12 cellular contexts compared by ENCODE assay signal in the genomic region with DNA sequence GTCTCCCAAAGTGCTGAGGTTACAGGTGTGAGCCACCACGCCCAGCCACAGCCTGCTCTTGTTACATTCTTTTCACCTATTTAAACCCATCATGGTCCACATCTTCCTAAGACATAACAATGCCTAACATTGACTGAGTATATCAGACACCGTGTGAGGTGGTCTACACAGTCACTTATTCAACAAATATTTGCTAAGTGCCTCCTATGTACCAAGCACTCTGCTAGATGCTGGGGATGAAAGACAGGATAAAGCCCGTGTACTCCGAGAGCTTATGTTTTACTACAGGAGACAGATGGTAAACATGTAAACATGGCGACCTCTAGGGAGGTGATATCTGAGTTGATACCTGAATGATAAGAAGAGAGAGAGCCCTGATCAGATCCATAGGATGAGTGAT. TPM values are rescaled to one million over a fixed set of nuclear protein-coding genes. Genes with fewer than 3 reads are reported as not detected.
DNase-seq lines count a peak whose midpoint lies in the region; ATAC-seq and TF ChIP-seq lines count a peak whose summit lies in the region.
"Had no signal": no experiment of that assay in that cellular context is flagged by ENCODE, and none has a peak within 500 bp of the region (broad histone marks: within the 10 kb centered on the region; RNA-seq: fewer than 3 reads in every experiment).

No MANE protein-coding gene starts in this region.

- intact Hi-C loops in left cardiac atrium (cut with DNase I), result loop anchor here (5.0 kb wide), 2 partner anchors 38 to 138 kb away; no protein-coding TSS in a partner anchor
- intact Hi-C loops in vagina (cut with DNase I), result no loop called here

- peaks cover 6% of the 10 kb centered on the region for H3K79me2 ChIP-seq in trophoblast cell (ENCODE audit: control insufficient read depth, insufficient read depth, low read length, poor library complexity)

- H3K4ac ChIP-seq in trophoblast cell (ENCODE audit: low read depth, low read length), result no peak overlapping the region

- no peaks in the 10 kb centered on the region for H3K9me3 Mint-ChIP-seq in activated CD8-positive, alpha-beta T cell treated with anti-CD3 and anti-CD28 coated beads, Interleukin-2, amount 10 ng/mL, durations not matched to agents 7 days and 5 days (ENCODE audit: insufficient read depth)

- peaks cover 22% of the 10 kb centered on the region for H3K79me1 ChIP-seq in trophoblast cell (ENCODE audit: low read length)

- H4K8ac ChIP-seq in trophoblast cell (ENCODE audit: low read depth, low read length), result no peak overlapping the region

- H3K4me1 Mint-ChIP-seq in activated CD8-positive, alpha-beta T cell treated with anti-CD3 and anti-CD28 coated beads, Interleukin-2, amount 10 ng/mL, durations not matched to agents 7 days and 5 days (ENCODE audit: low read depth), result peaks cover 83% of the 10 kb centered on the region

- peaks cover 80% of the 10 kb centered on the region for H3K36me3 Mint-ChIP-seq in activated CD8-positive, alpha-beta T cell treated with anti-CD3 and anti-CD28 coated beads, Interleukin-2, amount 10 ng/mL, durations not matched to agents 7 days and 5 days (ENCODE audit: low read depth)

- H3K27me3 Mint-ChIP-seq in activated CD8-positive, alpha-beta T cell treated with anti-CD3 and anti-CD28 coated beads, Interleukin-2, amount 10 ng/mL, durations not matched to agents 7 days and 5 days (ENCODE audit: low read depth), result no peaks in the 10 kb centered on the region

- TF ChIP-seq POLR2A in vagina (IDR thresholded peaks at IDR 0.05), result no peak

- H3K4me3 ChIP-seq in right atrium auricular region (no peak overlapping the region), lung (no peak overlapping the region), vagina (no peak overlapping the region), trophoblast cell (ENCODE audit: low read depth, low read length) (no peak overlapping the region)
- H3K4me3 ChIP-seq: uterus had no signal

- no peak overlapping the region for H2BK5ac ChIP-seq in trophoblast cell (ENCODE audit: low read depth, low read length, poor library complexity)

- H2BK120ac ChIP-seq in trophoblast cell (ENCODE audit: insufficient read depth, low read length, poor library complexity), result no peak overlapping the region

- no peak for DNase-seq in right atrium auricular region (ENCODE audit: low spot score)
- DNase-seq in left cardiac atrium, result no peak
- DNase-seq in activated CD8-positive, alpha-beta T cell treated with anti-CD3 and anti-CD28 coated beads, Interleukin-2, amount 10 ng/mL, durations not matched to agents 7 days and 5 days, result no peak
- no peak for DNase-seq in lung (ENCODE audit: low spot score)
- DNase-seq in vagina (ENCODE audit: extremely low spot score in 2 of 2), result no peak
- no peak for DNase-seq in trophoblast cell
- DNase-seq: activated CD4-positive, alpha-beta T cell treated with anti-CD3 and anti-CD28 coated beads for 4 hours; NCI-H187; stimulated activated CD4-positive, alpha-beta T cell treated with anti-CD3 and anti-CD28 coated beads, Interleukin-2, amount 100 ng/mL, for 48 hours; uterus had no signal

- H2AK5ac ChIP-seq in trophoblast cell (ENCODE audit: low read length), result no peak overlapping the region

- H3K27me3 ChIP-seq in right atrium auricular region (no peaks in the 10 kb centered on the region), lung (ENCODE audit: control insufficient read depth, insufficient read depth) (no peaks in the 10 kb centered on the region), vagina (no peaks in the 10 kb centered on the region), trophoblast cell (ENCODE audit: insufficient read depth, low read length) (no peaks in the 10 kb centered on the region)
- H3K27me3 ChIP-seq: uterus had no signal

- peak overlapping the region; percentile 96 to 98 for H3K27ac ChIP-seq in right atrium auricular region
- H3K27ac ChIP-seq in lung (ENCODE audit: low read depth in 1 of 2, low read length in 1 of 2), result peak overlapping the region; percentile 74 to 99
- H3K27ac ChIP-seq in vagina, result peak overlapping the region; percentile 99
- H3K27ac ChIP-seq in trophoblast cell (ENCODE audit: low read depth, low read length), result no peak overlapping the region

- TF ChIP-seq CTCF in right atrium auricular region (IDR thresholded peaks at IDR 0.05) (no peak), lung (IDR thresholded peaks at IDR 0.05; ENCODE audit: control extremely low read depth, extremely low read depth) (no peak), vagina (IDR thresholded peaks at IDR 0.05) (no peak)

- H4K12ac ChIP-seq in trophoblast cell (ENCODE audit: low read depth, low read length), result no peak overlapping the region

- H3K4me2 ChIP-seq in trophoblast cell (ENCODE audit: low read length), result no peak overlapping the region

- ATAC-seq in left cardiac atrium (no peak), lung (ENCODE audit: insufficient read depth, low FRiP score) (no peak), GM21390 (IDR thresholded peaks at IDR 0.05; ENCODE audit: unreplicated experiment) (no peak), HG02973 (IDR thresholded peaks at IDR 0.05; ENCODE audit: unreplicated experiment) (no peak)
- ATAC-seq in activated CD8-positive, alpha-beta T cell treated with anti-CD3 and anti-CD28 coated beads, Interleukin-2, amount 10 ng/mL, durations not matched to agents 7 days and 5 days, result no peak

- H2BK12ac ChIP-seq in trophoblast cell (ENCODE audit: low read length), result no peak overlapping the region

- H3K27ac Mint-ChIP-seq in activated CD8-positive, alpha-beta T cell treated with anti-CD3 and anti-CD28 coated beads, Interleukin-2, amount 10 ng/mL, durations not matched to agents 7 days and 5 days, result peak overlapping the region; percentile 4

- no peak overlapping the region for H3K18ac ChIP-seq in trophoblast cell (ENCODE audit: low read length)

- H4K91ac ChIP-seq in trophoblast cell (ENCODE audit: low read depth, low read length), result no peak overlapping the region

- POLR2A ChIA-PET in activated CD8-positive, alpha-beta T cell treated with anti-CD3 and anti-CD28 coated beads, Interleukin-2, amount 10 ng/mL, durations not matched to agents 7 days and 5 days (lab: Charles Lee), result no interaction called here

- H3K4me3 Mint-ChIP-seq in activated CD8-positive, alpha-beta T cell treated with anti-CD3 and anti-CD28 coated beads, Interleukin-2, amount 10 ng/mL, durations not matched to agents 7 days and 5 days, result no peak overlapping the region

- H2AFZ ChIP-seq in trophoblast cell (ENCODE audit: insufficient read depth, low read length, poor library complexity), result no peak overlapping the region

- no peak overlapping the region for H3K14ac ChIP-seq in trophoblast cell (ENCODE audit: low read length)

- H3K9me3 ChIP-seq in right atrium auricular region, result no peaks in the 10 kb centered on the region
- H3K9me3 ChIP-seq in lung (ENCODE audit: control insufficient read depth in 2 of 2, insufficient read depth in 1 of 2, low read length in 1 of 2), result no peaks in the 10 kb centered on the region
- no peaks in the 10 kb centered on the region for H3K9me3 ChIP-seq in vagina
- no peaks in the 10 kb centered on the region for H3K9me3 ChIP-seq in trophoblast cell (ENCODE audit: insufficient read depth, low read depth, low read length)
- H3K9me3 ChIP-seq: uterus had no signal

- CTCF ChIA-PET in activated CD8-positive, alpha-beta T cell treated with anti-CD3 and anti-CD28 coated beads, Interleukin-2, amount 10 ng/mL, durations not matched to agents 7 days and 5 days (lab: Charles Lee), result interaction anchor here (2.4 to 6.2 kb wide), 4 partner anchors 9 to 48 kb away, joined by 9 to 57 read pairs (median 18); a partner anchor contains a TSS

- WGBS in lung, 2 donors, result 74 to 91% methylated on average over 5 of the region's 5 CpGs
- WGBS in trophoblast cell (ENCODE audit: extremely low coverage, insufficient coverage, insufficient read length), result no CpG with 5 or more reads among the region's 5 CpGs

- H3K36me3 ChIP-seq in right atrium auricular region, result peaks cover 55% of the 10 kb centered on the region
- H3K36me3 ChIP-seq in lung (ENCODE audit: control insufficient read depth in 2 of 2, insufficient read depth in 2 of 2, low read length in 2 of 2), result peaks cover 13 to 37% of the 10 kb centered on the region in 2 donors
- peaks cover 0 to 24% of the 10 kb centered on the region in 2 donors for H3K36me3 ChIP-seq in vagina
- peaks cover 2 to 12% of the 10 kb centered on the region in 2 experiments for H3K36me3 ChIP-seq in trophoblast cell (ENCODE audit: control insufficient read depth in 1 of 2, insufficient read depth in 2 of 2, low read length in 2 of 2)
- H3K36me3 ChIP-seq: uterus had no signal

- H3K9ac ChIP-seq in trophoblast cell (ENCODE audit: low read length), result no peak overlapping the region

- H3K4me1 ChIP-seq in right atrium auricular region (peaks cover 5 to 95% of the 10 kb centered on the region in 2 donors), lung (ENCODE audit: control insufficient read depth in 2 of 2, insufficient read depth in 2 of 2, low read length in 2 of 2) (peaks cover 43 to 57% of the 10 kb centered on the region in 2 donors), vagina (peaks cover 88% of the 10 kb centered on the region), trophoblast cell (ENCODE audit: control insufficient read depth in 1 of 2, insufficient read depth in 2 of 2, low read length in 2 of 2) (peaks cover 16 to 19% of the 10 kb centered on the region in 2 experiments)

- no peak overlapping the region for H3K23ac ChIP-seq in trophoblast cell (ENCODE audit: low read length)

RNA-seq across cellular contexts. Expression of a gene that starts 12.7 kb away (rescaled TPM):
- total RNA-seq in right atrium auricular region (10 to 100 TPM; 84.2 to 93.5 TPM), left cardiac atrium (10 to 100 TPM; 45.1 to 79.8 TPM), lung (100 to 1,000 TPM; 113 to 150 TPM), vagina (57.2 TPM)
- 10 to 100 TPM; 71.4 to 73.0 TPM for total RNA-seq in activated CD8-positive, alpha-beta T cell treated with anti-CD3 and anti-CD28 coated beads, Interleukin-2, amount 10 ng/mL, durations not matched to agents 7 days and 5 days
- 100 to 1,000 TPM; 107 to 120 TPM for polyA plus RNA-seq in lung
- polyA plus RNA-seq in trophoblast cell (2013), result 62.0 and 65.1 TPM in 2 replicates

RNA-seq across cellular contexts. Expression of a gene that starts 29.2 kb away (rescaled TPM):
- total RNA-seq in right atrium auricular region (1 to 10 TPM in 1 of 2 donors, under 1 TPM in 1; 0.20 to 2.9 TPM), left cardiac atrium (1 to 10 TPM in 1 of 2 donors, under 1 TPM in 1; 0.73 to 2.0 TPM), lung (1 to 10 TPM; 1.6 to 6.5 TPM), vagina (6.1 TPM)
- total RNA-seq in activated CD8-positive, alpha-beta T cell treated with anti-CD3 and anti-CD28 coated beads, Interleukin-2, amount 10 ng/mL, durations not matched to agents 7 days and 5 days, result 100 to 1,000 TPM; 172 to 174 TPM
- polyA plus RNA-seq in lung, result 1 to 10 TPM; 2.0 to 2.1 TPM
- 88.5 and 93.7 TPM in 2 replicates for polyA plus RNA-seq in trophoblast cell (2013)

Comparison
In these comparisons a context has a peak if more than half of its experiments do, and no peak if none do; other contexts are left out.
1. RNA of a gene that starts 29.2 kb away (total RNA-seq): 172 to 174 TPM in activated CD8-positive, alpha-beta T cell treated with anti-CD3 and anti-CD28 coated beads, Interleukin-2, amount 10 ng/mL, durations not matched to agents 7 days and 5 days; 1.6 to 6.5 TPM in lung, 6.1 TPM in vagina (single experiment), 0.20 to 2.9 TPM in right atrium auricular region and 0.73 to 2.0 TPM in left cardiac atrium; every median in the first group is over 10 times any median in the second.